Comparison of ENCODE assay signal across 13 cellular contexts in genomic region chr13:106472621-106473020, GRCh38.
DNase-seq lines count a peak whose midpoint lies in the region; ATAC-seq, FAIRE-seq and TF ChIP-seq lines count a peak whose summit lies in the region.
"Had no signal": no experiment of that assay in that cellular context is flagged by ENCODE, and none has a peak within 500 bp of the region (broad histone marks: within the 10 kb centered on the region; RNA-seq: fewer than 3 reads in every experiment).

No MANE protein-coding gene starts in this region.

- TF ChIP-seq RAD21 in GM12878 (IDR thresholded peaks at IDR 0.05; ENCODE audit: insufficient read depth, low read depth, low read length) = no peak

- SMC1A ChIA-PET in GM12878 (lab: Charles Lee; ENCODE audit: uncharacterized antibody, unreplicated experiment) = interaction anchor here (1.0 kb wide), 2 partner anchors 19 to 47 kb away, joined by 3 to 4 read pairs; no protein-coding TSS in a partner anchor

- DNase-seq in GM12878 (ENCODE audit: low read depth, low spot score) (no peak), keratinocyte (ENCODE audit: low read depth, low spot score) (no peak), smooth muscle cell (lab: John Stamatoyannopoulos, UW; ENCODE audit: unreplicated experiment) (no peak), substantia nigra (lab: John Stamatoyannopoulos, UW) (no peak), HT-29 (ENCODE audit: low spot score) (no peak)
- no peak for DNase-seq in stimulated activated CD4-positive, alpha-beta T cell treated with anti-CD3 and anti-CD28 coated beads, Interleukin-4, amount 100 ng/mL, for 4 hours
- DNase-seq: activated CD4-positive, alpha-beta memory T cell treated with anti-CD3 and anti-CD28 coated beads for 36 hours; GF-D8; NCI-H526 treated with DMSO at 0.1 percent for 48 hours; stimulated activated CD4-positive, alpha-beta T cell treated with anti-CD3 and anti-CD28 coated beads, Interleukin-2, amount 100 ng/mL, for 24 hours had no signal

- no TSS peak for BruUV-seq in GM12878 (replicated peaks; lab: Mats Ljungman, UMichigan)

- H3K27me3 ChIP-seq in GM12878 (replicated peaks in 1 of 2; ENCODE audit: control insufficient read depth in 2 of 2, insufficient read depth in 2 of 2, low read length in 1 of 2) (no peaks in the 10 kb centered on the region), keratinocyte (ENCODE audit: control insufficient read depth, extremely low read depth, insufficient read depth, low read length) (no peaks in the 10 kb centered on the region), smooth muscle cell (ENCODE audit: low read depth) (no peaks in the 10 kb centered on the region)

- RAD21 ChIA-PET in GM12878 (lab: Charles Lee; ENCODE audit: unreplicated experiment) = no interaction called here

- no peaks in the 10 kb centered on the region for H3K79me2 ChIP-seq in GM12878 (ENCODE audit: control insufficient read depth, insufficient read depth, low read length)
- no peaks in the 10 kb centered on the region for H3K79me2 ChIP-seq in keratinocyte (ENCODE audit: control insufficient read depth, insufficient read depth, low read length)
- no peaks in the 10 kb centered on the region for H3K79me2 ChIP-seq in smooth muscle cell (ENCODE audit: low read depth)

- POLR2A ChIA-PET in HEK293 (lab: Yijun Ruan, JAX) (interaction anchor here (0.5 to 1.4 kb wide), 2 partner anchors 59 to 95 kb away, joined by 4 read pairs; partner anchors contain the start of gene ARGLU1), GM12878 (lab: Charles Lee) (no interaction called here)

- H3K9me3 ChIP-seq in HEK293 (ENCODE audit: control insufficient read depth, insufficient read depth, low read depth, low read length) (no peaks in the 10 kb centered on the region), GM12878 (replicated peaks; ENCODE audit: control insufficient read depth, insufficient read depth, low read length) (no peaks in the 10 kb centered on the region), keratinocyte (ENCODE audit: control insufficient read depth, low read depth, low read length) (no peaks in the 10 kb centered on the region), smooth muscle cell (replicated peaks; ENCODE audit: low read depth) (no peaks in the 10 kb centered on the region)

- H3K4me2 ChIP-seq in GM12878 (ENCODE audit: control insufficient read depth, insufficient read depth) (peak overlapping the region; percentile 30; the same call in 1 of the 2 replicates), keratinocyte (ENCODE audit: control insufficient read depth, extremely low read depth, insufficient read depth, low read depth, low read length) (peak overlapping the region; percentile 62), smooth muscle cell (peak overlapping the region; percentile 71)

- WGBS in GM12878 (ENCODE audit: insufficient coverage, insufficient replicate concordance, low lambda C conversion rate, missing lambda C conversion rate) = 41% methylated on average over 4 of the region's 4 CpGs
- WGBS in smooth muscle cell (ENCODE audit: low lambda C conversion rate) = 55% methylated on average over 4 of the region's 4 CpGs

- H4K20me1 ChIP-seq in GM12878 (ENCODE audit: control insufficient read depth, insufficient read depth) (no peaks in the 10 kb centered on the region), keratinocyte (ENCODE audit: control insufficient read depth, extremely low read depth, insufficient read depth, low read length) (no peaks in the 10 kb centered on the region), smooth muscle cell (ENCODE audit: low read depth) (no peaks in the 10 kb centered on the region)

- dilution Hi-C loops in keratinocyte (cut with MboI; ENCODE audit: extremely low pct_ligation_motif_present, low sequenced_read_pairs) = no loop called here

- H3K4me3 ChIP-seq in HEK293 (ENCODE audit: low read depth, low read length) = no peak overlapping the region
- H3K4me3 ChIP-seq in GM12878 = no peak overlapping the region
- H3K4me3 ChIP-seq in keratinocyte (ENCODE audit: control insufficient read depth in 2 of 3, extremely low read depth in 1 of 3, insufficient read depth in 2 of 3, low read depth in 1 of 3, low read length in 3 of 3) = peak overlapping the region in 2 of 3 experiments; percentile 1 to 16
- peak overlapping the region; percentile 31 for H3K4me3 ChIP-seq in smooth muscle cell
- H3K4me3 ChIP-seq: K562 had no signal

- no peak overlapping the region for H3K9ac ChIP-seq in GM12878 (ENCODE audit: control insufficient read depth, insufficient read depth, low read length)
- H3K9ac ChIP-seq in keratinocyte (ENCODE audit: control insufficient read depth, extremely low read depth, insufficient read depth, low read length) = peak overlapping the region; percentile 67
- peak overlapping the region; percentile 73 for H3K9ac ChIP-seq in smooth muscle cell (ENCODE audit: low read depth)

- H3K27ac ChIP-seq in HEK293 (ENCODE audit: extremely low read depth, low read depth, low read length) (no peak overlapping the region; the same call in 1 of the 2 replicates), GM12878 (ENCODE audit: control insufficient read depth, insufficient read depth) (no peak overlapping the region), keratinocyte (ENCODE audit: control insufficient read depth, insufficient read depth, low read length) (peak overlapping the region; percentile 94), smooth muscle cell (ENCODE audit: low read depth) (peak overlapping the region; percentile 97), substantia nigra (ENCODE audit: low read depth, low read length, poor library complexity, severe bottlenecking) (no peak overlapping the region)

- no peak overlapping the region for H2AFZ ChIP-seq in GM12878 (ENCODE audit: control insufficient read depth, low read depth, low read length)
- peak overlapping the region; percentile 20 for H2AFZ ChIP-seq in keratinocyte (ENCODE audit: control insufficient read depth, low read length)
- H2AFZ ChIP-seq in smooth muscle cell (ENCODE audit: low read depth) = peak overlapping the region; percentile 65

- H3K36me3 ChIP-seq in HEK293 (ENCODE audit: control insufficient read depth in 2 of 2, insufficient read depth in 1 of 2, low read length in 2 of 2) = no peaks in the 10 kb centered on the region
- no peaks in the 10 kb centered on the region for H3K36me3 ChIP-seq in GM12878 (ENCODE audit: control insufficient read depth in 2 of 2, insufficient read depth in 2 of 2, low read length in 1 of 2)
- H3K36me3 ChIP-seq in keratinocyte (ENCODE audit: control insufficient read depth in 2 of 2, extremely low read depth in 1 of 2, insufficient read depth in 2 of 2, low read length in 2 of 2) = no peaks in the 10 kb centered on the region
- no peaks in the 10 kb centered on the region for H3K36me3 ChIP-seq in smooth muscle cell (ENCODE audit: low read depth)

- peaks cover 10% of the 10 kb centered on the region for H3F3A ChIP-seq in smooth muscle cell (ENCODE audit: low read depth)

- TF ChIP-seq CTCF in HEK293 (tag by site-specific recombination; IDR thresholded peaks at IDR 0.05) (no peak), GM12878 (IDR thresholded peaks at IDR 0.05 in 2 of 3, conservative IDR thresholded peaks at IDR 0.05 in 1 of 3; ENCODE audit: control insufficient read depth in 2 of 3, extremely low read depth in 1 of 3, insufficient read depth in 1 of 3, low read depth in 3 of 3, low read length in 3 of 3) (no peak), keratinocyte (optimal IDR thresholded peaks at IDR 0.05 in 1 of 3, IDR thresholded peaks at IDR 0.05 in 1 of 3, conservative IDR thresholded peaks at IDR 0.05 in 1 of 3; ENCODE audit: extremely low read depth in 1 of 3, insufficient read depth in 2 of 3, low read length in 3 of 3) (no peak), smooth muscle cell (IDR thresholded peaks at IDR 0.05; ENCODE audit: borderline replicate concordance, insufficient read depth, poor library complexity, severe bottlenecking) (no peak)

- no peaks in the 10 kb centered on the region for H3K9me1 ChIP-seq in keratinocyte (ENCODE audit: control insufficient read depth, extremely low read depth, insufficient read depth, low read length)

- FAIRE-seq in GM12878 (lab: Jason Lieb, UNC) (no peak), keratinocyte (lab: Jason Lieb, UNC) (no peak)
- FAIRE-seq: K562 had no signal

- TF ChIP-seq POLR2A in GM12878 (IDR thresholded peaks at IDR 0.05; ENCODE audit: low read depth, low read length) = no peak

- in situ Hi-C loops in GM12878 (cut with MboI) = no loop called here

- CTCF ChIA-PET in HEK293 (lab: Yijun Ruan, JAX) = interaction anchor here (1.4 kb wide), 1 partner anchor 58 kb away, joined by 4 read pairs; no protein-coding TSS in a partner anchor
- CTCF ChIA-PET in GM12878 (lab: Yijun Ruan, JAX) = interaction anchor here (0.6 kb wide), 1 partner anchor 43 kb away, joined by 3 read pairs; no protein-coding TSS in a partner anchor

- TF ChIP-seq EP300 in GM12878 (IDR thresholded peaks at IDR 0.05; ENCODE audit: borderline replicate concordance in 1 of 2, control insufficient read depth in 1 of 2, low read depth in 2 of 2, low read length in 2 of 2) = no peak

- H3K4me1 ChIP-seq in HEK293 (ENCODE audit: control insufficient read depth, insufficient read depth, low read length) (0 out of 2 replicates have a peak, but pooled peaks cover 2% of the 10 kb centered on the region), GM12878 (ENCODE audit: control insufficient read depth, insufficient read depth, low read length) (no peaks in the 10 kb centered on the region; the same call in 1 of the 2 replicates), keratinocyte (ENCODE audit: control insufficient read depth, extremely low read depth, insufficient read depth, low read length) (peaks cover 24% of the 10 kb centered on the region), smooth muscle cell (ENCODE audit: low read depth) (peaks cover 12% of the 10 kb centered on the region)

- intact Hi-C loops in GM12878 (cut with micrococcal nuclease; ENCODE audit: unreplicated experiment) = no loop called here

- ATAC-seq in GM12878 (peak; percentile 40), HG03025 (IDR thresholded peaks at IDR 0.05; ENCODE audit: low FRiP score, unreplicated experiment) (no peak)
- ATAC-seq: K562 had no signal

TF ChIP-seq in GM12878, 131 proteins besides CTCF, POLR2A, EP300 and RAD21 (continues in another document):
- TF ChIP-seq DPF2 (IDR thresholded peaks at IDR 0.05) = no peak
- no peak for TF ChIP-seq ATF7 (IDR thresholded peaks at IDR 0.05; ENCODE audit: low read depth)
- no peak for TF ChIP-seq TAF1 (IDR thresholded peaks at IDR 0.05; ENCODE audit: borderline replicate concordance, low read depth, low read length)
- TF ChIP-seq SUZ12 (IDR thresholded peaks at IDR 0.05; ENCODE audit: unreplicated experiment) = no peak
- no peak for TF ChIP-seq YY1 (IDR thresholded peaks at IDR 0.05; ENCODE audit: low read depth, low read length)
- no peak for TF ChIP-seq NFIC (IDR thresholded peaks at IDR 0.05; ENCODE audit: low read depth, low read length)
- no peak for TF ChIP-seq RUNX3 (IDR thresholded peaks at IDR 0.05; ENCODE audit: low read length)
- no peak for TF ChIP-seq IKZF1 (conservative IDR thresholded peaks at IDR 0.05)
- no peak for TF ChIP-seq NR2C1 (IDR thresholded peaks at IDR 0.05)
- TF ChIP-seq PAX5 (IDR thresholded peaks at IDR 0.05; ENCODE audit: borderline replicate concordance, low read depth, low read length) = no peak
- TF ChIP-seq ASH2L (IDR thresholded peaks at IDR 0.05; ENCODE audit: borderline replicate concordance, low read depth) = no peak

Comparison
In these comparisons a context has a peak if more than half of its experiments do, and no peak if none do; other contexts are left out.
1. H3K27ac ChIP-seq: peak in keratinocyte (single experiment) and smooth muscle cell (single experiment); none in HEK293 (single experiment), GM12878 (single experiment) and substantia nigra (single experiment).
2. H3K4me3 ChIP-seq: peak in keratinocyte (2 of 3) and smooth muscle cell (single experiment); none in HEK293 (single experiment) and GM12878 (single experiment).
3. Peak in every context shown above with its lines, with median percentiles within 50 percentile points of each other: H3K4me2 ChIP-seq.